In genomic region chr4:182453830-182454229, GRCh38 we compare ENCODE assay signal across 18 cellular contexts.
"Had no signal": no experiment of that assay in that cellular context is flagged by ENCODE, and none has a peak within 500 bp of the region (broad histone marks: within the 10 kb centered on the region; RNA-seq: fewer than 3 reads in every experiment).

No MANE protein-coding gene starts in this region.

- H3K27ac ChIP-seq: colonic mucosa, upper lobe of left lung had no signal

- ATAC-seq: activated T-cell treated with anti-CD3 and anti-CD28 coated beads, Interleukin-2, amount 50 U/mL, for 72 hours; esophagus mucosa; left lobe of liver; stimulated activated naive CD8-positive, alpha-beta T cell treated with anti-CD3 and anti-CD28 coated beads, Interleukin-15, amount 100 ng/mL, for 72 hours had no signal

- H3K36me3 ChIP-seq: colonic mucosa, pancreas, sigmoid colon, upper lobe of left lung had no signal

- H3K36me3 Mint-ChIP-seq: activated naive CD8-positive, alpha-beta T cell had no signal

- DNase-seq: activated CD4-positive, alpha-beta T cell treated with anti-CD3 and anti-CD28 coated beads, Interleukin-2, amount 10 ng/mL, durations not matched to agents 24 days and 14 days; activated CD4-positive, CD25-positive, alpha-beta regulatory T cell; activated CD8-positive, alpha-beta memory T cell treated with anti-CD3 and anti-CD28 coated beads, Interleukin-2, amount 50 U/mL, for 48 hours; activated gamma-delta T cell treated with Interleukin-2 at 50 U/mL for 16 hours; activated T-cell treated with anti-CD3 and anti-CD28 coated beads, Interleukin-2, amount 50 U/mL, for 72 hours; central memory CD4-positive, alpha-beta T cell; colonic mucosa; islet precursor cell; pancreas; sigmoid colon; stimulated activated CD4-positive, alpha-beta T cell treated with anti-CD3 and anti-CD28 coated beads, Interleukin-1b, Interleukin-23, amount 100 ng/mL, for 48 hours; stimulated activated naive CD8-positive, alpha-beta T cell treated with anti-CD3 and anti-CD28 coated beads, Interleukin-15, amount 100 ng/mL, for 72 hours; upper lobe of left lung had no signal

- H3K27ac Mint-ChIP-seq: activated CD4-positive, alpha-beta T cell treated with anti-CD3 and anti-CD28 coated beads, Interleukin-2, amount 10 ng/mL, durations not matched to agents 24 days and 14 days; activated naive CD8-positive, alpha-beta T cell; activated T-cell treated with anti-CD3 and anti-CD28 coated beads, Interleukin-2, amount 50 U/mL, for 72 hours; brain; stimulated activated naive CD8-positive, alpha-beta T cell treated with anti-CD3 and anti-CD28 coated beads, Interleukin-15, amount 100 ng/mL, for 72 hours had no signal

- H3K9me3 Mint-ChIP-seq: activated CD4-positive, alpha-beta T cell treated with anti-CD3 and anti-CD28 coated beads, Interleukin-2, amount 10 ng/mL, durations not matched to agents 24 days and 14 days; activated T-cell treated with anti-CD3 and anti-CD28 coated beads, Interleukin-2, amount 50 U/mL, for 72 hours; brain; neural crest cell; stimulated activated naive CD8-positive, alpha-beta T cell treated with anti-CD3 and anti-CD28 coated beads, Interleukin-15, amount 100 ng/mL, for 72 hours had no signal

- H3K9me3 ChIP-seq: colonic mucosa, pancreas, sigmoid colon, upper lobe of left lung had no signal

- H3K4me3 ChIP-seq: colonic mucosa, pancreas, sigmoid colon, upper lobe of left lung had no signal

- H3K4me3 Mint-ChIP-seq: activated CD4-positive, alpha-beta T cell treated with anti-CD3 and anti-CD28 coated beads, Interleukin-2, amount 10 ng/mL, durations not matched to agents 24 days and 14 days; activated naive CD8-positive, alpha-beta T cell; activated T-cell treated with anti-CD3 and anti-CD28 coated beads, Interleukin-2, amount 50 U/mL, for 72 hours; neural crest cell; stimulated activated naive CD8-positive, alpha-beta T cell treated with anti-CD3 and anti-CD28 coated beads, Interleukin-15, amount 100 ng/mL, for 72 hours had no signal
